Comparison of ENCODE assay signal across 1 cellular context in genomic region chr10:133122171-133122935, GRCh38.
TF ChIP-seq lines count a peak whose summit lies in the region.

No MANE protein-coding gene starts in this region.

TF ChIP-seq in SK-N-SH, 30 proteins besides CTCF, POLR2A, EP300 and RAD21:
- no peak for TF ChIP-seq NFIC (IDR thresholded peaks at IDR 0.05; ENCODE audit: borderline replicate concordance)
- no peak for TF ChIP-seq TAF1 (IDR thresholded peaks at IDR 0.05; ENCODE audit: borderline replicate concordance, low read depth, low read length)
- no peak for TF ChIP-seq GABPA (IDR thresholded peaks at IDR 0.05; ENCODE audit: low read depth)
- TF ChIP-seq, protein P1, sequence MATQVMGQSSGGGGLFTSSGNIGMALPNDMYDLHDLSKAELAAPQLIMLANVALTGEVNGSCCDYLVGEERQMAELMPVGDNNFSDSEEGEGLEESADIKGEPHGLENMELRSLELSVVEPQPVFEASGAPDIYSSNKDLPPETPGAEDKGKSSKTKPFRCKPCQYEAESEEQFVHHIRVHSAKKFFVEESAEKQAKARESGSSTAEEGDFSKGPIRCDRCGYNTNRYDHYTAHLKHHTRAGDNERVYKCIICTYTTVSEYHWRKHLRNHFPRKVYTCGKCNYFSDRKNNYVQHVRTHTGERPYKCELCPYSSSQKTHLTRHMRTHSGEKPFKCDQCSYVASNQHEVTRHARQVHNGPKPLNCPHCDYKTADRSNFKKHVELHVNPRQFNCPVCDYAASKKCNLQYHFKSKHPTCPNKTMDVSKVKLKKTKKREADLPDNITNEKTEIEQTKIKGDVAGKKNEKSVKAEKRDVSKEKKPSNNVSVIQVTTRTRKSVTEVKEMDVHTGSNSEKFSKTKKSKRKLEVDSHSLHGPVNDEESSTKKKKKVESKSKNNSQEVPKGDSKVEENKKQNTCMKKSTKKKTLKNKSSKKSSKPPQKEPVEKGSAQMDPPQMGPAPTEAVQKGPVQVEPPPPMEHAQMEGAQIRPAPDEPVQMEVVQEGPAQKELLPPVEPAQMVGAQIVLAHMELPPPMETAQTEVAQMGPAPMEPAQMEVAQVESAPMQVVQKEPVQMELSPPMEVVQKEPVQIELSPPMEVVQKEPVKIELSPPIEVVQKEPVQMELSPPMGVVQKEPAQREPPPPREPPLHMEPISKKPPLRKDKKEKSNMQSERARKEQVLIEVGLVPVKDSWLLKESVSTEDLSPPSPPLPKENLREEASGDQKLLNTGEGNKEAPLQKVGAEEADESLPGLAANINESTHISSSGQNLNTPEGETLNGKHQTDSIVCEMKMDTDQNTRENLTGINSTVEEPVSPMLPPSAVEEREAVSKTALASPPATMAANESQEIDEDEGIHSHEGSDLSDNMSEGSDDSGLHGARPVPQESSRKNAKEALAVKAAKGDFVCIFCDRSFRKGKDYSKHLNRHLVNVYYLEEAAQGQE (IDR thresholded peaks at IDR 0.05; ENCODE audit: low read depth, low read length): no peak
- TF ChIP-seq NRF1 (IDR thresholded peaks at IDR 0.05; ENCODE audit: low read depth, low read length): no peak
- no peak for TF ChIP-seq EZH2phosphoT487 (IDR thresholded peaks at IDR 0.05; ENCODE audit: borderline replicate concordance, low read depth)
